Comparison of ENCODE assay signal across 17 cellular contexts in genomic region chr5:119427052-119427451, GRCh38.
"Had no signal": no experiment of that assay in that cellular context is flagged by ENCODE, and none has a peak within 500 bp of the region (broad histone marks: within the 10 kb centered on the region; RNA-seq: fewer than 3 reads in every experiment).

No MANE protein-coding gene starts in this region.

- H3K9me3 ChIP-seq: uterus had no signal

- DNase-seq: activated CD4-positive, alpha-beta memory T cell treated with anti-CD3 and anti-CD28 coated beads for 36 hours; activated CD4-positive, alpha-beta T cell treated with anti-CD3 and anti-CD28 coated beads for 4 hours; activated T-cell treated with anti-CD3 and anti-CD28 coated beads for 4 hours; dermis blood vessel endothelial cell; effector memory CD4-positive, alpha-beta T cell; naive thymus-derived CD8-positive, alpha-beta T cell; stimulated activated CD4-positive, alpha-beta T cell treated with anti-CD3 and anti-CD28 coated beads, Interleukin-12 subunit alpha, Interleukin-12 subunit beta, amount 100 ng/mL, for 4 hours; stimulated activated CD4-positive, alpha-beta T cell treated with anti-CD3 and anti-CD28 coated beads, Interleukin-1b, Interleukin-23, amount 100 ng/mL, for 48 hours; stimulated activated CD8-positive, alpha-beta memory T cell treated with anti-CD3 and anti-CD28 coated beads, Interleukin-4, amount 100 ng/mL, for 48 hours; stimulated activated naive CD4-positive, alpha-beta T cell; uterus had no signal

- ATAC-seq: left lobe of liver; naive thymus-derived CD8-positive, alpha-beta T cell had no signal

- H3K27ac ChIP-seq: uterus had no signal

- H3K36me3 Mint-ChIP-seq: activated CD4-positive, alpha-beta memory T cell treated with anti-CD3 and anti-CD28 coated beads for 36 hours; activated naive CD8-positive, alpha-beta T cell; memory B cell had no signal

- H3K27me3 ChIP-seq: uterus had no signal

- H3K9me3 Mint-ChIP-seq: activated CD4-positive, alpha-beta memory T cell treated with anti-CD3 and anti-CD28 coated beads for 36 hours; naive thymus-derived CD8-positive, alpha-beta T cell had no signal

- H3K27ac Mint-ChIP-seq: activated CD4-positive, alpha-beta memory T cell treated with anti-CD3 and anti-CD28 coated beads for 36 hours; activated naive CD8-positive, alpha-beta T cell; activated T-helper 1 cell treated with anti-CD3 and anti-CD28 coated beads, Interleukin-12 subunit alpha, Interleukin-12 subunit beta, Interleukin-2, Interleukin-4 antibody, amounts not matched to agents 30 ng/mL and 10 ng/mL and 1 ng/mL, durations not matched to agents 14 hours and 24 hours and 36 hours; memory B cell; naive thymus-derived CD8-positive, alpha-beta T cell; T-helper 2 cell treated with Interferon-gamma antibody and Interleukin-4, amounts not matched to agents 5 μg/mL and 100 μg/mL, for 36 hours had no signal

- H3K27me3 Mint-ChIP-seq: activated naive CD8-positive, alpha-beta T cell; memory B cell; progenitor cell of endocrine pancreas had no signal

- H3K4me3 ChIP-seq: uterus had no signal

- H3K36me3 ChIP-seq: uterus had no signal

- H3K4me3 Mint-ChIP-seq: activated CD4-positive, alpha-beta memory T cell treated with anti-CD3 and anti-CD28 coated beads for 36 hours; activated naive CD8-positive, alpha-beta T cell; activated T-helper 1 cell treated with anti-CD3 and anti-CD28 coated beads, Interleukin-12 subunit alpha, Interleukin-12 subunit beta, Interleukin-2, Interleukin-4 antibody, amounts not matched to agents 30 ng/mL and 10 ng/mL and 1 ng/mL, durations not matched to agents 14 hours and 24 hours and 36 hours; memory B cell; naive thymus-derived CD8-positive, alpha-beta T cell; T-helper 2 cell treated with Interferon-gamma antibody and Interleukin-4, amounts not matched to agents 5 μg/mL and 100 μg/mL, for 36 hours had no signal

- H3K4me1 ChIP-seq: uterus had no signal
